In genomic region chr1:96987186-96987703, GRCh38 we compare ENCODE assay signal across 16 cellular contexts.
DNase-seq lines count a peak whose midpoint lies in the region; ATAC-seq, FAIRE-seq and TF ChIP-seq lines count a peak whose summit lies in the region.
"Had no signal": no experiment of that assay in that cellular context is flagged by ENCODE, and none has a peak within 500 bp of the region (broad histone marks: within the 10 kb centered on the region; RNA-seq: fewer than 3 reads in every experiment).

No MANE protein-coding gene starts in this region.

- CTCF ChIA-PET in IMR-90 (lab: Yijun Ruan, JAX) = no interaction called here

- no peak overlapping the region for H3K18ac ChIP-seq in IMR-90 (ENCODE audit: low read depth, low read length)

- H3K9me3 ChIP-seq in IMR-90 (ENCODE audit: control insufficient read depth, insufficient read depth, low read length) = no peaks in the 10 kb centered on the region

- H2AK5ac ChIP-seq in IMR-90 (ENCODE audit: low read depth, low read length) = no peak overlapping the region

- in situ Hi-C loops in IMR-90 (cut with MboI; ENCODE audit: low sequenced_read_pairs) = no loop called here

- ATAC-seq in IMR-90 (ENCODE audit: low read depth) (no peak), HG03521 (IDR thresholded peaks at IDR 0.05; ENCODE audit: unreplicated experiment) (no peak)
- ATAC-seq: HCT116 had no signal

- BruUV-seq in IMR-90 (replicated peaks; lab: Mats Ljungman, UMichigan) = no TSS peak

- FAIRE-seq in bronchial epithelial cell (lab: Jason Lieb, UNC) (no peak), H54 (lab: Jason Lieb, UNC) (no peak)
- FAIRE-seq: GM12891, H1 had no signal

- H3K4me3 ChIP-seq in IMR-90 (ENCODE audit: insufficient read depth, low read depth, low read length) (no peak overlapping the region), bronchial epithelial cell (ENCODE audit: low read depth, low read length) (no peak overlapping the region)
- H3K4me3 ChIP-seq: BLaER1 treated with 17β-estradiol and CSF1 and Interleukin-3, amounts not matched to agents 10 nM and 100 nM had no signal

- H2BK15ac ChIP-seq in IMR-90 (ENCODE audit: low read depth, low read length) = no peak overlapping the region

- intact Hi-C loops in IMR-90 (cut with micrococcal nuclease) = no loop called here

- no peak overlapping the region for H3K4ac ChIP-seq in IMR-90 (ENCODE audit: low read depth, low read length)

- TF ChIP-seq CTCF in IMR-90 (conservative IDR thresholded peaks at IDR 0.05; ENCODE audit: low read depth, low read length) (no peak), bronchial epithelial cell (IDR thresholded peaks at IDR 0.05; ENCODE audit: insufficient read depth, low read length, severe bottlenecking) (no peak)

- H3K56ac ChIP-seq in IMR-90 (ENCODE audit: extremely low read depth, insufficient read depth, low read length) = no peak overlapping the region

- no peaks in the 10 kb centered on the region for H3K9me1 ChIP-seq in IMR-90 (ENCODE audit: insufficient read depth, low read length)

- H2BK120ac ChIP-seq in IMR-90 (ENCODE audit: low read depth, low read length) = no peak overlapping the region

- no peak overlapping the region for H2BK20ac ChIP-seq in IMR-90 (ENCODE audit: low read depth, low read length)

- H3K9ac ChIP-seq in IMR-90 (ENCODE audit: low read depth, low read length) = no peak overlapping the region
- H3K9ac ChIP-seq: BLaER1 treated with 17β-estradiol and CSF1 and Interleukin-3, amounts not matched to agents 10 nM and 100 nM; KMS-11 had no signal

- no peak for TF ChIP-seq RAD21 in IMR-90 (IDR thresholded peaks at IDR 0.05; ENCODE audit: low read length)

- H3K4me2 ChIP-seq in IMR-90 (ENCODE audit: low read depth, low read length) = no peak overlapping the region
- H3K4me2 ChIP-seq: BLaER1 treated with 17β-estradiol and CSF1 and Interleukin-3, amounts not matched to agents 10 nM and 100 nM; KMS-11 had no signal

- H3K79me1 ChIP-seq in IMR-90 (ENCODE audit: low read depth in 1 of 2, low read length in 2 of 2) = no peaks in the 10 kb centered on the region

- H3K36me3 ChIP-seq in IMR-90 (ENCODE audit: control insufficient read depth, insufficient read depth, low read length) = no peaks in the 10 kb centered on the region
- H3K36me3 ChIP-seq in bronchial epithelial cell (ENCODE audit: control insufficient read depth, insufficient read depth, low read length) = no peaks in the 10 kb centered on the region
- H3K36me3 ChIP-seq: BLaER1 treated with 17β-estradiol and CSF1 and Interleukin-3, amounts not matched to agents 10 nM and 100 nM had no signal

- POLR2A ChIA-PET in IMR-90 (lab: Charles Lee; ENCODE audit: unreplicated experiment) = no interaction called here

- dilution Hi-C loops in IMR-90 (cut with HindIII; ENCODE audit: low sequenced_read_pairs, unreplicated experiment) = no loop called here

- no peaks in the 10 kb centered on the region for H3K27me3 ChIP-seq in IMR-90 (ENCODE audit: control insufficient read depth, insufficient read depth, low read length)
- no peaks in the 10 kb centered on the region for H3K27me3 ChIP-seq in bronchial epithelial cell (ENCODE audit: control insufficient read depth, insufficient read depth, low read length)
- H3K27me3 ChIP-seq: BLaER1 treated with 17β-estradiol and CSF1 and Interleukin-3, amounts not matched to agents 10 nM and 100 nM had no signal

- H2AFZ ChIP-seq in IMR-90 (replicated peaks; ENCODE audit: low read length, poor library complexity) = no peak overlapping the region

- H3K23ac ChIP-seq in IMR-90 (ENCODE audit: low read depth, low read length) = no peak overlapping the region

- DNase-seq in ELR (ENCODE audit: low read depth) (peak; percentile 18), IMR-90 (peak; percentile 50), bronchial epithelial cell (ENCODE audit: low read depth) (peak; percentile 7), iris pigment epithelial cell (ENCODE audit: low read depth) (peak; percentile 47), HuH-7.5 (ENCODE audit: low spot score) (no peak), H54 (ENCODE audit: insufficient read length, low spot score) (no peak)
- DNase-seq: ACHN; Calu3; CD4-positive, CD25-positive, alpha-beta regulatory T cell; DMS 273 treated with DMSO at 0.1 percent for 48 hours had no signal

- WGBS in IMR-90 (ENCODE audit: extremely low coverage in 2 of 2, insufficient read length in 1 of 2), 2 experiments = no CpG with 5 or more reads among the region's 5 CpGs

- H4K5ac ChIP-seq in IMR-90 (ENCODE audit: low read depth, low read length) = no peak overlapping the region

- no peak overlapping the region for H2AK9ac ChIP-seq in IMR-90 (replicated peaks; ENCODE audit: low read depth, low read length, poor library complexity)

- H4K20me1 ChIP-seq in IMR-90 (ENCODE audit: insufficient read depth, low read length) = no peaks in the 10 kb centered on the region
- H4K20me1 ChIP-seq: BLaER1 treated with 17β-estradiol and CSF1 and Interleukin-3, amounts not matched to agents 10 nM and 100 nM had no signal

- no peaks in the 10 kb centered on the region for H3K4me1 ChIP-seq in IMR-90 (ENCODE audit: control insufficient read depth, insufficient read depth, low read length)
- H3K4me1 ChIP-seq: BLaER1 treated with 17β-estradiol and CSF1 and Interleukin-3, amounts not matched to agents 10 nM and 100 nM had no signal

- no peak overlapping the region for H2BK5ac ChIP-seq in IMR-90 (ENCODE audit: low read depth, low read length, poor library complexity, severe bottlenecking)

- no peak overlapping the region for H4K91ac ChIP-seq in IMR-90 (ENCODE audit: insufficient read depth, low read depth, low read length)

- TF ChIP-seq POLR2A in IMR-90 (IDR thresholded peaks at IDR 0.05; ENCODE audit: low read depth, low read length) (no peak), H54 (IDR thresholded peaks at IDR 0.05; ENCODE audit: low read depth, low read length) (no peak)

- H3K14ac ChIP-seq in IMR-90 (replicated peaks; ENCODE audit: low read depth, low read length) = no peak overlapping the region

- H4K8ac ChIP-seq in IMR-90 (ENCODE audit: low read depth in 2 of 2, low read length in 2 of 2) = no peak overlapping the region

- H3K27ac ChIP-seq in IMR-90 (ENCODE audit: insufficient read depth, low read length) = no peak overlapping the region
- H3K27ac ChIP-seq: BLaER1 treated with 17β-estradiol and CSF1 and Interleukin-3, amounts not matched to agents 10 nM and 100 nM; KMS-11 had no signal

TF ChIP-seq in IMR-90, 13 proteins besides CTCF, POLR2A, EP300 and RAD21:
- TF ChIP-seq FOS (IDR thresholded peaks at IDR 0.05; ENCODE audit: low read depth, low read length) = no peak
- TF ChIP-seq RFX5 (IDR thresholded peaks at IDR 0.05; ENCODE audit: low read depth, low read length) = no peak
- TF ChIP-seq RCOR1 (IDR thresholded peaks at IDR 0.05; ENCODE audit: insufficient replicate concordance, low read length) = no peak
- no peak for TF ChIP-seq BHLHE40 (IDR thresholded peaks at IDR 0.05; ENCODE audit: low read depth, low read length)
- TF ChIP-seq CEBPB (IDR thresholded peaks at IDR 0.05; ENCODE audit: low read depth, low read length) = peak; percentile 59
TF ChIP-seq in IMR-90: peak in this region for 1.

Comparison
In these comparisons a context has a peak if more than half of its experiments do, and no peak if none do; other contexts are left out.
1. DNase-seq: peak in ELR (single experiment), IMR-90 (single experiment), bronchial epithelial cell (single experiment) and iris pigment epithelial cell (single experiment); none in HuH-7.5 (single experiment) and H54 (single experiment).